In genomic region chr15:23416349-23417276, GRCh38 we compare ENCODE assay signal across 1 cellular context.
TF ChIP-seq lines count a peak whose summit lies in the region.

No MANE protein-coding gene starts in this region.

TF ChIP-seq in K562, 482 proteins besides CTCF, POLR2A, EP300 and RAD21 (continued from another document):
- TF ChIP-seq ZBTB43 (CRISPR knock-in tag; IDR thresholded peaks at IDR 0.05) (no peak), KDM4B (IDR thresholded peaks at IDR 0.05; ENCODE audit: borderline replicate concordance in 2 of 2, low read depth in 1 of 2) (no peak), CBFA2T2 (conservative IDR thresholded peaks at IDR 0.05) (no peak), TFE3 (CRISPR knock-in tag; IDR thresholded peaks at IDR 0.05) (no peak), ZNF12 (CRISPR knock-in tag; IDR thresholded peaks at IDR 0.05) (no peak), MED1 (CRISPR knock-in tag; IDR thresholded peaks at IDR 0.05; ENCODE audit: borderline replicate concordance) (no peak), MLX (CRISPR knock-in tag; conservative IDR thresholded peaks at IDR 0.05) (no peak), ZNF133 (CRISPR knock-in tag; IDR thresholded peaks at IDR 0.05) (no peak), SMAD1 (IDR thresholded peaks at IDR 0.05; ENCODE audit: low read depth, low read length, partially characterized antibody) (no peak), TAF15 (IDR thresholded peaks at IDR 0.05; ENCODE audit: low read depth, low read length) (no peak)
